10 cellular contexts compared by ENCODE assay signal in the genomic region with DNA sequence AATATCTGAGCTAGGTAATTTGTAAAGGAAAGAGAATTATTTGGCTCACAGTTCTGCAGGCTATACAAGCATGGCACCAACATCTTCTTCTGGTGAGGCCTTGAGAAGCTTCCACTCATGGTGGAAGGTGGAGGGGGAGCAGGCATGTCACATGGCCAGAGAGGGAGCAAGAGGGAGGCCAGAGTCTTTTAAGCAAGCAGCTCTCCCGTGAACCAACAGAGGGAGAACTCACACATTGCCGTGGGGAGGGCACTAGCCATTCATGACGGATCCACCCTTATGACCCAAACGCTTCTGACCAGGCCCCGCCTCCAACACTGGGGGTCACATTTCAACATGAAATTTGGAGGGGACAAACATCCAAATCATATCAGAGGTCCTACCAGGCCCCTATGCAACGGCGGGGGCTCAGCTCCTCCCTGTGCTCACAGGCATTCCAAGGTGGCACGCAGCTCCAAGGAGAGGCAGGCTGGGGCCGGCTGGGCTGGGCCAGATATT. TPM values are rescaled to one million over a fixed set of nuclear protein-coding genes. Genes with fewer than 3 reads are reported as not detected.
DNase-seq lines count a peak whose midpoint lies in the region; ATAC-seq and TF ChIP-seq lines count a peak whose summit lies in the region.
"Had no signal": no experiment of that assay in that cellular context is flagged by ENCODE, and none has a peak within 500 bp of the region (broad histone marks: within the 10 kb centered on the region; RNA-seq: fewer than 3 reads in every experiment).

No MANE protein-coding gene starts in this region.

- ATAC-seq in right lobe of liver, result peak in 2 of 4 donors; percentile 5 to 30

- H3K4me1 ChIP-seq in BE2C (peaks cover 30% of the 10 kb centered on the region), right lobe of liver (peaks cover 0 to 12% (median 4%) of the 10 kb centered on the region in 4 donors)

- H3K27ac Mint-ChIP-seq in brain, result peak overlapping the region in 3 of 5 experiments; percentile 20 to 48 (median 33)

- H3K4me3 ChIP-seq in BE2C (ENCODE audit: low read depth, low read length), result no peak overlapping the region
- H3K4me3 ChIP-seq in right lobe of liver, result no peak overlapping the region

- H3K9me3 ChIP-seq in BE2C, result no peaks in the 10 kb centered on the region
- H3K9me3 ChIP-seq in right lobe of liver, result no peaks in the 10 kb centered on the region

- peak; percentile 11 for TF ChIP-seq POLR2A in right lobe of liver (IDR thresholded peaks at IDR 0.05)

- peak; percentile 61 for DNase-seq in BE2C
- DNase-seq in Kasumi-1 (lab: John Stamatoyannopoulos, UW), result peak; percentile 32 to 53
- no peak for DNase-seq in right lobe of liver
- no peak for DNase-seq in effector CD4-positive, alpha-beta T cell
- no peak for DNase-seq in NOMO-1 treated with DMSO at 0.1 percent for 48 hours (lab: John Stamatoyannopoulos, UW; ENCODE audit: unreplicated experiment)
- no peak for DNase-seq in germinal center (ENCODE audit: low spot score)
- no peak for DNase-seq in putamen (ENCODE audit: low spot score)
- DNase-seq: NCI-H510A, posterior cingulate gyrus had no signal

- peaks cover 0 to 6% (median 4%) of the 10 kb centered on the region in 5 experiments for H3K9me3 Mint-ChIP-seq in brain

- intact Hi-C loops in right lobe of liver (cut with DNase I), result no loop called here

- peaks cover 49% of the 10 kb centered on the region for H3K4me1 Mint-ChIP-seq in brain

- peaks cover 36% of the 10 kb centered on the region for H3K27me3 Mint-ChIP-seq in brain

- TF ChIP-seq CTCF in BE2C (IDR thresholded peaks at IDR 0.05; ENCODE audit: low read depth, low read length) (peak; percentile 52), brain (conservative IDR thresholded peaks at IDR 0.05) (peak in 1 of 2 experiments; percentile 34), right lobe of liver (IDR thresholded peaks at IDR 0.05) (peak in 2 of 4 donors; percentile 27 to 39)

- H3K36me3 Mint-ChIP-seq in brain, result no peaks in the 10 kb centered on the region

- 39% methylated on average over 3 of the region's 9 CpGs for WGBS in right lobe of liver (ENCODE audit: insufficient coverage, low coverage, low lambda C conversion rate, missing lambda C conversion rate)

- no peaks in the 10 kb centered on the region for H3K27me3 ChIP-seq in BE2C
- peaks cover 0 to 15% of the 10 kb centered on the region in 2 donors for H3K27me3 ChIP-seq in right lobe of liver

- H3K36me3 ChIP-seq in BE2C (peaks cover 34% of the 10 kb centered on the region), right lobe of liver (no peaks in the 10 kb centered on the region)

- no peak overlapping the region for H3K27ac ChIP-seq in right lobe of liver

- H3K4me3 Mint-ChIP-seq in brain, result peak overlapping the region in 2 of 5 experiments; percentile 29 to 46

RNA-seq across cellular contexts. Expression of gene C11orf96, which starts 4.6 kb away (rescaled TPM):
- polyA plus RNA-seq in BE2C (2012; ENCODE audit: insufficient read depth, insufficient read length, low read depth), result 125 TPM
- 13.3 TPM for polyA plus RNA-seq in brain (ENCODE audit: insufficient read depth, low read depth, low replicate concordance)
- 100 to 1,000 TPM in 1 of 6 experiments, 10 to 100 TPM in 2, 1 to 10 TPM in 3; 5.4 to 115 (median 27.7) TPM for total RNA-seq in right lobe of liver

Comparison
In these comparisons a context has a peak if more than half of its experiments do, and no peak if none do; other contexts are left out.
1. DNase-seq: peak in BE2C (single experiment) and Kasumi-1 (2 of 2); none in right lobe of liver (0 of 3), effector CD4-positive, alpha-beta T cell (single experiment), NOMO-1 treated with DMSO at 0.1 percent for 48 hours (single experiment), germinal center (single experiment) and putamen (single experiment).